ENCODE assay signal across 8 cellular contexts in the genomic region with DNA sequence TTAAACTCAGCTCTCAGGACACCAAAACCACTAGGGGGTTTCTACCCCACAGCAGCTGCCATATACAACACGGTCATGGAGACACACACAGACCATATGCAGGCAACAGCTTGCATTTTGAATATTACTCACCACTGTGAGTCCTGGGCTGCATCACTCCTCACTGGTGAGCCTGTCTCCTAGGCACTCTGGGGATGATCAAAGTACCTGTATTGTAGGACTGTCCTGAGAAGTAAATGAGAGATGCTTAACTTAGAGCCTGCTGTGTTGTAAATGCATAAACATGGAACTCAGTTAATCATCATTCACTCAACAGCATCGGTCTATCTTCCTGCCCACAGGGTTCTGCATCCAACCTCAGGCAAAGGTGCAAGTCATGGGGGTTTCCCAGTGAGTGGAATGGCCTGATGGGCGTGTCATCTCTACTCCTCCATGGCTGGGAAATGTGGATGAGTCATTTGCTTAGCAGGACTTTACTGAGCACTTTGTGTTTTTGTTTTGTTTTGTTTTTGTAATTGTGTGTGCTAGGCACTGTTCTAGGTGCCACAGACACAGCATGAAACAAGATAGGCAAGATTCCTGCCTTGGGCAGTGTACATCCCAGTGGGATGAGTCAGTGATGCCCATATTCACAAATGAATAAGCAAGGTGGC.
A peak's percentile ranks its signal among the peaks of the same experiment; 100 is the strongest.
DNase-seq lines count a peak whose midpoint lies in the region; ATAC-seq, FAIRE-seq and TF ChIP-seq lines count a peak whose summit lies in the region.

No MANE protein-coding gene starts in this region.

- H3K4me3 Mint-ChIP-seq in activated naive CD4-positive, alpha-beta T cell treated with anti-CD3 and anti-CD28 coated beads, Interleukin-2, amount 10 ng/mL, durations not matched to agents 7 days and 5 days: no peak overlapping the region

- no peak overlapping the region for H3K4me3 ChIP-seq in kidney (ENCODE audit: low read length in 2 of 2)

- H3K27me3 Mint-ChIP-seq in activated naive CD4-positive, alpha-beta T cell treated with anti-CD3 and anti-CD28 coated beads, Interleukin-2, amount 10 ng/mL, durations not matched to agents 7 days and 5 days: no peaks in the 10 kb centered on the region

- H3K4me1 ChIP-seq in kidney (ENCODE audit: control insufficient read depth in 1 of 2, insufficient read depth in 1 of 2, low read depth in 1 of 2, low read length in 2 of 2): no peaks in the 10 kb centered on the region

- H3K9ac ChIP-seq in kidney (ENCODE audit: low read length in 2 of 2): no peak overlapping the region

- ATAC-seq in HG02973 (IDR thresholded peaks at IDR 0.05; ENCODE audit: unreplicated experiment): peak; percentile 83

- no peaks in the 10 kb centered on the region for H3K36me3 ChIP-seq in kidney (ENCODE audit: control insufficient read depth in 1 of 2, insufficient read depth in 2 of 2, low read length in 2 of 2)

- peak; percentile 54 for DNase-seq in activated naive CD4-positive, alpha-beta T cell treated with Interleukin-2 at 50 U/mL for 16 hours
- DNase-seq in activated naive CD4-positive, alpha-beta T cell treated with anti-CD3 and anti-CD28 coated beads, Interleukin-2, amount 10 ng/mL, durations not matched to agents 7 days and 5 days: no peak
- DNase-seq in activated CD4-positive, alpha-beta T cell treated with anti-CD3 and anti-CD28 coated beads for 48 hours: peak; percentile 64
- DNase-seq in lung microvascular endothelial cell (ENCODE audit: low read depth in 2 of 2) (peak; percentile 5 to 25), kidney (no peak), medulla oblongata (ENCODE audit: extremely low spot score) (no peak)
- DNase-seq in central memory CD4-positive, alpha-beta T cell: no peak

- H3K27ac ChIP-seq in kidney (ENCODE audit: low read depth in 2 of 2, low read length in 2 of 2): no peak overlapping the region

- no peaks in the 10 kb centered on the region for H3K9me3 Mint-ChIP-seq in activated naive CD4-positive, alpha-beta T cell treated with anti-CD3 and anti-CD28 coated beads, Interleukin-2, amount 10 ng/mL, durations not matched to agents 7 days and 5 days

- FAIRE-seq in kidney (lab: Jason Lieb, UNC): no peak

- CTCF ChIA-PET in activated naive CD4-positive, alpha-beta T cell treated with anti-CD3 and anti-CD28 coated beads, Interleukin-2, amount 10 ng/mL, durations not matched to agents 7 days and 5 days (lab: Charles Lee): no interaction called here

- no peaks in the 10 kb centered on the region for H3K36me3 Mint-ChIP-seq in activated naive CD4-positive, alpha-beta T cell treated with anti-CD3 and anti-CD28 coated beads, Interleukin-2, amount 10 ng/mL, durations not matched to agents 7 days and 5 days

- H3K9me3 ChIP-seq in kidney (ENCODE audit: control insufficient read depth in 1 of 2, low read length in 2 of 2): no peaks in the 10 kb centered on the region

- intact Hi-C loops in kidney (cut with DNase I): no loop called here

- no peak for TF ChIP-seq CTCF in kidney (IDR thresholded peaks at IDR 0.05; ENCODE audit: borderline replicate concordance, extremely low read depth, insufficient read depth)

- H3K27ac Mint-ChIP-seq in activated naive CD4-positive, alpha-beta T cell treated with anti-CD3 and anti-CD28 coated beads, Interleukin-2, amount 10 ng/mL, durations not matched to agents 7 days and 5 days: no peak overlapping the region

- no peaks in the 10 kb centered on the region for H3K4me1 Mint-ChIP-seq in activated naive CD4-positive, alpha-beta T cell treated with anti-CD3 and anti-CD28 coated beads, Interleukin-2, amount 10 ng/mL, durations not matched to agents 7 days and 5 days

Comparison
In these comparisons a context has a peak if more than half of its experiments do, and no peak if none do; other contexts are left out.
1. DNase-seq: peak in activated naive CD4-positive, alpha-beta T cell treated with Interleukin-2 at 50 U/mL for 16 hours (single experiment), activated CD4-positive, alpha-beta T cell treated with anti-CD3 and anti-CD28 coated beads for 48 hours (single experiment) and lung microvascular endothelial cell (2 of 2); none in activated naive CD4-positive, alpha-beta T cell treated with anti-CD3 and anti-CD28 coated beads, Interleukin-2, amount 10 ng/mL, durations not matched to agents 7 days and 5 days (single experiment), central memory CD4-positive, alpha-beta T cell (single experiment), kidney (single experiment) and medulla oblongata (single experiment).